ENCODE assay signal across 1 cellular context in the genomic region with DNA sequence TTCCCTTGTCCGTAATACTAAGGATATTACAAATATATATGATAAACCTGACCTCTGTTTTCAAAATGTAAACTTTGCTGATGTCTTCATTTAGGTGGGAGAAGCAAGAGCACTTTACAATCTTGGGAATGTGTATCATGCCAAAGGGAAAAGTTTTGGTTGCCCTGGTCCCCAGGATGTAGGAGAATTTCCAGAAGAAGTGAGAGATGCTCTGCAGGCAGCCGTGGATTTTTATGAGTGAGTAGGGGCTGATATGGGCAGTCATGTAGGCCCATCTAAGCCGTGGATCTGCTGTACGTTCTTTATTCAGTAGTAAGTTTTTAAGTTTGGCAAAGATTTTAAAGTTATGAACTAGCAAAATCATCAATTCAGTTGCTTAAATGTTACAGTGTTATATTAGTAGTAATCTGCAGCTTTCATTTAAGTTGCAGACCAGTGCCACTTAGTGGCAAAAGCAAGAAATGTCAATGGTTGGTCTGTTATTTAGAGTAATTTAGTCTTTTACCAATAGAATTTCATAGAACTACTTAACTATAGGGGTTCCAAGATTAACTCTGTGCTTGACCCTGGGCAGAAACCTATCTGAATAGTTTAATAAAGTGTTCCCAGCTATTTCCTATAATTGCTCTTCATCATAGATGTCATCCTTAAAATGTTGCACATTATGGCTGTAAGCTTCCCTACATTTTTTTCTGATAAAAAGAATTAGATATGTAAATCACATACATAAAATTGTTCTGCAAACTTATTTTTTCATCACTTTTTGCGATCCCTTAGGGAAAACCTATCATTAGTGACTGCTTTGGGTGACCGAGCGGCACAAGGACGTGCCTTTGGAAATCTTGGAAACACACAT.
TF ChIP-seq lines count a peak whose summit lies in the region.

No MANE protein-coding gene starts in this region.

TF ChIP-seq in HEK293, 187 proteins besides CTCF, POLR2A, EP300 and RAD21 (continued from another document):
- TF ChIP-seq, protein P1, sequence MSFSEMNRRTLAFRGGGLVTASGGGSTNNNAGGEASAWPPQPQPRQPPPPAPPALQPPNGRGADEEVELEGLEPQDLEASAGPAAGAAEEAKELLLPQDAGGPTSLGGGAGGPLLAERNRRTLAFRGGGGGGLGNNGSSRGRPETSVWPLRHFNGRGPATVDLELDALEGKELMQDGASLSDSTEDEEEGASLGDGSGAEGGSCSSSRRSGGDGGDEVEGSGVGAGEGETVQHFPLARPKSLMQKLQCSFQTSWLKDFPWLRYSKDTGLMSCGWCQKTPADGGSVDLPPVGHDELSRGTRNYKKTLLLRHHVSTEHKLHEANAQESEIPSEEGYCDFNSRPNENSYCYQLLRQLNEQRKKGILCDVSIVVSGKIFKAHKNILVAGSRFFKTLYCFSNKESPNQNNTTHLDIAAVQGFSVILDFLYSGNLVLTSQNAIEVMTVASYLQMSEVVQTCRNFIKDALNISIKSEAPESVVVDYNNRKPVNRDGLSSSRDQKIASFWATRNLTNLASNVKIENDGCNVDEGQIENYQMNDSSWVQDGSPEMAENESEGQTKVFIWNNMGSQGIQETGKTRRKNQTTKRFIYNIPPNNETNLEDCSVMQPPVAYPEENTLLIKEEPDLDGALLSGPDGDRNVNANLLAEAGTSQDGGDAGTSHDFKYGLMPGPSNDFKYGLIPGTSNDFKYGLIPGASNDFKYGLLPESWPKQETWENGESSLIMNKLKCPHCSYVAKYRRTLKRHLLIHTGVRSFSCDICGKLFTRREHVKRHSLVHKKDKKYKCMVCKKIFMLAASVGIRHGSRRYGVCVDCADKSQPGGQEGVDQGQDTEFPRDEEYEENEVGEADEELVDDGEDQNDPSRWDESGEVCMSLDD (tag by site-specific recombination; IDR thresholded peaks at IDR 0.05), result no peak
